ENCODE assay signal across 7 cellular contexts in genomic region chr20:36065427-36065998, GRCh38.
A peak's percentile ranks its signal among the peaks of the same experiment; 100 is the strongest.
DNase-seq lines count a peak whose midpoint lies in the region; TF ChIP-seq lines count a peak whose summit lies in the region.

No MANE protein-coding gene starts in this region.

- H3K27ac ChIP-seq in HUES64 (ENCODE audit: low read depth, low read length) (no peak overlapping the region), angular gyrus (ENCODE audit: low read depth, low read length) (peak overlapping the region; percentile 77), layer of hippocampus (ENCODE audit: low read depth, low read length) (peak overlapping the region; percentile 88), stomach (peak overlapping the region; percentile 86 to 95 (median 92))

- H3K9ac ChIP-seq in HUES64 (ENCODE audit: low read depth, low read length), result no peak overlapping the region

- 50% methylated on average over 24 of the region's 24 CpGs for WGBS in HUES64
- WGBS in stomach, 5 donors, result 48 to 93% (median 63%) methylated on average over 4 to 24 of the region's 24 CpGs

- H3K27me3 ChIP-seq in HUES64 (ENCODE audit: insufficient read depth, low read length), result peaks cover 37% of the 10 kb centered on the region
- no peaks in the 10 kb centered on the region for H3K27me3 ChIP-seq in layer of hippocampus (ENCODE audit: control insufficient read depth, insufficient read depth, low read length)
- no peaks in the 10 kb centered on the region for H3K27me3 ChIP-seq in stomach

- H3K4me3 ChIP-seq in HUES64 (ENCODE audit: low read length) (peak overlapping the region; percentile 74), stomach (peak overlapping the region; percentile 64 to 82 (median 66))

- intact Hi-C loops in stomach (cut with DNase I; ENCODE audit: low total_unique reads), result no loop called here

- no peak for DNase-seq in stomach
- DNase-seq in AG08396 (ENCODE audit: low spot score), result no peak
- DNase-seq in G401 (ENCODE audit: low spot score), result no peak
- no peak for DNase-seq in cerebellum (ENCODE audit: low spot score)

- H3K4me1 ChIP-seq in HUES64 (ENCODE audit: insufficient read depth, low read length), result no peaks in the 10 kb centered on the region
- peaks cover 20 to 32% (median 28%) of the 10 kb centered on the region in 4 donors for H3K4me1 ChIP-seq in stomach

- in situ Hi-C loops in G401 (cut with HindIII; ENCODE audit: low sequenced_read_pairs), result no loop called here

- TF ChIP-seq EP300 in stomach (IDR thresholded peaks at IDR 0.05), result no peak

- H3K36me3 ChIP-seq in HUES64 (ENCODE audit: insufficient read depth, low read length) (no peaks in the 10 kb centered on the region), stomach (no peaks in the 10 kb centered on the region)

- no peak for TF ChIP-seq POLR2A in stomach (IDR thresholded peaks at IDR 0.05)

- TF ChIP-seq CTCF in stomach (IDR thresholded peaks at IDR 0.05), result peak in 1 of 7 experiments; percentile 12

- H3K9me3 ChIP-seq in HUES64 (ENCODE audit: insufficient read depth, low read depth, low read length) (no peaks in the 10 kb centered on the region), stomach (no peaks in the 10 kb centered on the region)
